ENCODE assay signal across 8 cellular contexts in the genomic region with DNA sequence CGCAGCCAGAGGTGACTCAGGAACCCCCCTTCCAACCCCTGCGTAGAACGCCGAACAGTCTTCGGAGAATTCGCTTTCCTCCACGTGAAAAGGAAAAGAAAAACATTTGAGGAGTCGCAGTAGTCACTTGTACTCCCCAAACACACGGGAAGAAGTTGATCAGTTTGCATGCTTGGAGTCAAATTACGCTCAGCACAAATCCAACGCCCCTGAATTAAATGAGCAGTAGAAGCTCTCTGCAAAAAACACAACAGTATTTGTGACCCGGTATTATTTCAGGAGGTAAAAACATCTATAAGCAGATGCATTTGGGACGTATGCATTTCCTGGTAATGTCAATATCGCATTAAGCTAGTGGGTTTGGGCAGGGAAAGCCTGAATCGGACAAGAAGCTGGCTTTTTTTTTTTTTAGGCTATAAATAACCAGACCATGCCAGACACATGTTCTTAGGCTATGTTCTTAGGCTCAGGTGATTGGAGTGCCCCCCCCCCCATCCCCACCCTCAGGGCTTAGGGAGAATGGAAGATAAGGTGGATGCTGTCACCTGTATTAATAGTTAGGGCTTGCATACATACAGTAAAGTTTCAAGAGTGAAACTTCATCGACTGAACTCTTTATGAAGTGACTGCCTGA. TPM values are rescaled to one million over a fixed set of nuclear protein-coding genes. Genes with fewer than 3 reads are reported as not detected.
A peak's percentile ranks its signal among the peaks of the same experiment; 100 is the strongest.
DNase-seq lines count a peak whose midpoint lies in the region; ATAC-seq, FAIRE-seq and TF ChIP-seq lines count a peak whose summit lies in the region.

No MANE protein-coding gene starts in this region.

- H3K27ac ChIP-seq in astrocyte (ENCODE audit: low read depth, low read length) (peak overlapping the region; percentile 60), iPS-20b (ENCODE audit: low read length) (no peak overlapping the region)

- H3K9ac ChIP-seq in ES-I3 (ENCODE audit: low read depth, low read length), result peak overlapping the region; percentile 78
- peak overlapping the region; percentile 92 for H3K9ac ChIP-seq in astrocyte (ENCODE audit: low read length)
- H3K9ac ChIP-seq in iPS-20b (ENCODE audit: low read depth, low read length), result peak overlapping the region; percentile 83

- peak overlapping the region; percentile 62 for H2AFZ ChIP-seq in astrocyte (ENCODE audit: low read depth, low read length)

- peaks cover 4% of the 10 kb centered on the region for H3K4me1 ChIP-seq in ES-I3 (ENCODE audit: insufficient read depth, low read length)
- H3K4me1 ChIP-seq in astrocyte (ENCODE audit: insufficient read depth, low read length), result peaks cover 7% of the 10 kb centered on the region
- H3K4me1 ChIP-seq in iPS-20b (ENCODE audit: insufficient read depth, low read length), result peaks cover 4% of the 10 kb centered on the region; the same call in 1 of the 2 replicates

- H3K9me3 Mint-ChIP-seq in astrocyte (ENCODE audit: unreplicated experiment), result no peaks in the 10 kb centered on the region
- no peaks in the 10 kb centered on the region for H3K9me3 Mint-ChIP-seq in stimulated activated effector memory CD8-positive, alpha-beta T cell treated with anti-CD3 and anti-CD28 coated beads, Interleukin-12 subunit alpha, Interleukin-12 subunit beta, amount 100 ng/mL, for 72 hours

- no peak for TF ChIP-seq CTCF in astrocyte (IDR thresholded peaks at IDR 0.05; ENCODE audit: insufficient read depth, low read depth, low read length)

- no peaks in the 10 kb centered on the region for H3K36me3 Mint-ChIP-seq in astrocyte (ENCODE audit: low read depth, unreplicated experiment)
- peaks cover 15% of the 10 kb centered on the region for H3K36me3 Mint-ChIP-seq in stimulated activated effector memory CD8-positive, alpha-beta T cell treated with anti-CD3 and anti-CD28 coated beads, Interleukin-12 subunit alpha, Interleukin-12 subunit beta, amount 100 ng/mL, for 72 hours

- peak overlapping the region; percentile 95 for H3K4me2 ChIP-seq in astrocyte (ENCODE audit: low read length)

- H3K27ac Mint-ChIP-seq in astrocyte (ENCODE audit: unreplicated experiment), result peak overlapping the region; percentile 90
- peak overlapping the region; percentile 99 for H3K27ac Mint-ChIP-seq in stimulated activated effector memory CD8-positive, alpha-beta T cell treated with anti-CD3 and anti-CD28 coated beads, Interleukin-12 subunit alpha, Interleukin-12 subunit beta, amount 100 ng/mL, for 72 hours

- DNase-seq in KG1 (lab: John Stamatoyannopoulos, UW) (peak; percentile 80), astrocyte (ENCODE audit: low read depth) (peak; percentile 39), NCI-H1436 (lab: John Stamatoyannopoulos, UW) (no peak), kidney glomerular epithelial cell (lab: John Stamatoyannopoulos, UW) (no peak)
- DNase-seq in stimulated activated effector memory CD8-positive, alpha-beta T cell treated with anti-CD3 and anti-CD28 coated beads, Interleukin-12 subunit alpha, Interleukin-12 subunit beta, amount 100 ng/mL, for 72 hours (ENCODE audit: low spot score in 2 of 2), result no peak

- peaks cover 17% of the 10 kb centered on the region for H3K79me2 ChIP-seq in astrocyte (ENCODE audit: insufficient read depth, low read length)

- 0 out of 2 replicates have a peak, but pooled peaks cover 2% of the 10 kb centered on the region for H3K9me3 ChIP-seq in ES-I3 (ENCODE audit: control insufficient read depth, insufficient read depth, low read length)
- no peaks in the 10 kb centered on the region for H3K9me3 ChIP-seq in astrocyte (ENCODE audit: insufficient read depth, low read depth, low read length)
- H3K9me3 ChIP-seq in iPS-20b (ENCODE audit: insufficient read depth, low read depth, low read length), result no peaks in the 10 kb centered on the region

- FAIRE-seq in astrocyte (lab: Jason Lieb, UNC), result no peak

- peaks cover 3% of the 10 kb centered on the region for H3K27me3 ChIP-seq in astrocyte (ENCODE audit: insufficient read depth, low read length)
- H3K27me3 ChIP-seq in iPS-20b (ENCODE audit: insufficient read depth, low read length), result peaks cover 32% of the 10 kb centered on the region

- peaks cover 28% of the 10 kb centered on the region for H4K20me1 ChIP-seq in astrocyte (ENCODE audit: insufficient read depth, low read length)

- H3K4me1 Mint-ChIP-seq in astrocyte (ENCODE audit: low read depth, unreplicated experiment), result peaks cover 7% of the 10 kb centered on the region
- peaks cover 29% of the 10 kb centered on the region for H3K4me1 Mint-ChIP-seq in stimulated activated effector memory CD8-positive, alpha-beta T cell treated with anti-CD3 and anti-CD28 coated beads, Interleukin-12 subunit alpha, Interleukin-12 subunit beta, amount 100 ng/mL, for 72 hours

- H3K4me3 Mint-ChIP-seq in astrocyte (ENCODE audit: unreplicated experiment), result peak overlapping the region; percentile 94
- peak overlapping the region; percentile 95 for H3K4me3 Mint-ChIP-seq in stimulated activated effector memory CD8-positive, alpha-beta T cell treated with anti-CD3 and anti-CD28 coated beads, Interleukin-12 subunit alpha, Interleukin-12 subunit beta, amount 100 ng/mL, for 72 hours

- H3K4me3 ChIP-seq in astrocyte (ENCODE audit: insufficient read depth, low read depth, low read length), result peak overlapping the region; percentile 90
- peak overlapping the region; percentile 82 for H3K4me3 ChIP-seq in iPS-20b (ENCODE audit: low read length)

- ATAC-seq in stimulated activated effector memory CD8-positive, alpha-beta T cell treated with anti-CD3 and anti-CD28 coated beads, Interleukin-12 subunit alpha, Interleukin-12 subunit beta, amount 100 ng/mL, for 72 hours, result no peak
- no peak for ATAC-seq in HG03442 (IDR thresholded peaks at IDR 0.05; ENCODE audit: unreplicated experiment)

- no peaks in the 10 kb centered on the region for H3K27me3 Mint-ChIP-seq in astrocyte (ENCODE audit: low read depth, unreplicated experiment)

- no peaks in the 10 kb centered on the region for H3K36me3 ChIP-seq in ES-I3 (ENCODE audit: insufficient read depth, low read length)
- no peaks in the 10 kb centered on the region for H3K36me3 ChIP-seq in astrocyte (ENCODE audit: insufficient read depth, low read length)
- no peaks in the 10 kb centered on the region for H3K36me3 ChIP-seq in iPS-20b (ENCODE audit: insufficient read depth, low read depth, low read length)

RNA-seq across cellular contexts. Expression of a gene that starts 0.9 kb away (rescaled TPM):
- 29.1 and 30.3 TPM in 2 replicates for total RNA-seq in astrocyte

Comparison
In these comparisons a context has a peak if more than half of its experiments do, and no peak if none do; other contexts are left out.
1. DNase-seq: peak in KG1 (single experiment) and astrocyte (single experiment); none in stimulated activated effector memory CD8-positive, alpha-beta T cell treated with anti-CD3 and anti-CD28 coated beads, Interleukin-12 subunit alpha, Interleukin-12 subunit beta, amount 100 ng/mL, for 72 hours (0 of 2), NCI-H1436 (single experiment) and kidney glomerular epithelial cell (single experiment).
2. Peak in every context shown above with its lines, with median percentiles within 50 percentile points of each other: H3K9ac ChIP-seq.